1 cellular context compared by ENCODE assay signal in genomic region chrX:73262991-73263390, GRCh38.
TF ChIP-seq lines count a peak whose summit lies in the region.

No MANE protein-coding gene starts in this region.

TF ChIP-seq in liver, 16 proteins besides CTCF, POLR2A, EP300 and RAD21 (continued from another document):
- TF ChIP-seq ATF3 (IDR thresholded peaks at IDR 0.05) (no peak), ZBTB33 (IDR thresholded peaks at IDR 0.05) (no peak), JUND (IDR thresholded peaks at IDR 0.05) (no peak), GABPA (IDR thresholded peaks at IDR 0.05 in 1 of 2, conservative IDR thresholded peaks at IDR 0.05 in 1 of 2) (no peak)
